In genomic region chr14:47948981-47949380, GRCh38 we compare ENCODE assay signal across 13 cellular contexts.
"Had no signal": no experiment of that assay in that cellular context is flagged by ENCODE, and none has a peak within 500 bp of the region (broad histone marks: within the 10 kb centered on the region; RNA-seq: fewer than 3 reads in every experiment).

No MANE protein-coding gene starts in this region.

- H2AFZ ChIP-seq: parathyroid adenoma had no signal

- H3K79me2 ChIP-seq: parathyroid adenoma had no signal

- H3K27ac Mint-ChIP-seq: activated CD8-positive, alpha-beta T cell treated with anti-CD3 and anti-CD28 coated beads for 36 hours; activated T-cell treated with anti-CD3 and anti-CD28 coated beads, Interleukin-2, amount 50 U/mL, for 72 hours; stimulated activated naive CD8-positive, alpha-beta T cell treated with anti-CD3 and anti-CD28 coated beads, Interleukin-15, amount 100 ng/mL, for 72 hours had no signal

- H3K9ac ChIP-seq: parathyroid adenoma had no signal

- H3K4me3 ChIP-seq: dorsolateral prefrontal cortex, esophagus muscularis mucosa, left ventricle myocardium inferior had no signal

- H3K9me3 Mint-ChIP-seq: stimulated activated naive CD8-positive, alpha-beta T cell treated with anti-CD3 and anti-CD28 coated beads, Interleukin-15, amount 100 ng/mL, for 72 hours had no signal

- H3K27me3 ChIP-seq: dorsolateral prefrontal cortex, esophagus muscularis mucosa had no signal

- DNase-seq: activated CD4-positive, alpha-beta T cell treated with anti-CD3 and anti-CD28 coated beads for 4 hours; activated CD8-positive, alpha-beta memory T cell treated with anti-CD3 and anti-CD28 coated beads, Interleukin-2, amount 50 U/mL, for 4 hours; activated CD8-positive, alpha-beta T cell treated with anti-CD3 and anti-CD28 coated beads for 36 hours; activated T-cell treated with anti-CD3 and anti-CD28 coated beads, Interleukin-2, amount 50 U/mL, for 72 hours; aorta; dorsolateral prefrontal cortex; left ventricle myocardium inferior; stimulated activated CD4-positive, alpha-beta T cell treated with anti-CD3 and anti-CD28 coated beads, Interleukin-15, amount 100 ng/mL, for 24 hours; stimulated activated CD4-positive, alpha-beta T cell treated with anti-CD3 and anti-CD28 coated beads, Interleukin-4, amount 100 ng/mL, for 24 hours; stimulated activated naive CD8-positive, alpha-beta T cell treated with anti-CD3 and anti-CD28 coated beads, Interleukin-15, amount 100 ng/mL, for 72 hours; WERI-Rb-1 had no signal

- H3K27ac ChIP-seq: dorsolateral prefrontal cortex, esophagus muscularis mucosa, left ventricle myocardium inferior, parathyroid adenoma, WERI-Rb-1 had no signal

- H3K4me1 Mint-ChIP-seq: stimulated activated naive CD8-positive, alpha-beta T cell treated with anti-CD3 and anti-CD28 coated beads, Interleukin-15, amount 100 ng/mL, for 72 hours had no signal

- H3K36me3 ChIP-seq: esophagus muscularis mucosa, left ventricle myocardium inferior, WERI-Rb-1 had no signal

- H3K4me3 Mint-ChIP-seq: activated CD8-positive, alpha-beta T cell treated with anti-CD3 and anti-CD28 coated beads for 36 hours; activated T-cell treated with anti-CD3 and anti-CD28 coated beads, Interleukin-2, amount 50 U/mL, for 72 hours; stimulated activated naive CD8-positive, alpha-beta T cell treated with anti-CD3 and anti-CD28 coated beads, Interleukin-15, amount 100 ng/mL, for 72 hours had no signal

- H3K27me3 Mint-ChIP-seq: activated CD8-positive, alpha-beta T cell treated with anti-CD3 and anti-CD28 coated beads for 36 hours; stimulated activated naive CD8-positive, alpha-beta T cell treated with anti-CD3 and anti-CD28 coated beads, Interleukin-15, amount 100 ng/mL, for 72 hours had no signal

- H3K4me1 ChIP-seq: esophagus muscularis mucosa, left ventricle myocardium inferior, parathyroid adenoma had no signal

- H3K9me3 ChIP-seq: esophagus muscularis mucosa had no signal

- ATAC-seq: activated CD8-positive, alpha-beta T cell treated with anti-CD3 and anti-CD28 coated beads for 36 hours; activated T-cell treated with anti-CD3 and anti-CD28 coated beads, Interleukin-2, amount 50 U/mL, for 72 hours; stimulated activated naive CD8-positive, alpha-beta T cell treated with anti-CD3 and anti-CD28 coated beads, Interleukin-15, amount 100 ng/mL, for 72 hours had no signal
